In genomic region chr2:101306410-101306809, GRCh38 we compare ENCODE assay signal across 8 cellular contexts. TPM values are rescaled to one million over a fixed set of nuclear protein-coding genes. Genes with fewer than 3 reads are reported as not detected.
DNase-seq lines count a peak whose midpoint lies in the region; ATAC-seq and TF ChIP-seq lines count a peak whose summit lies in the region.

No MANE protein-coding gene starts in this region.

- H3K27ac Mint-ChIP-seq in activated CD8-positive, alpha-beta T cell treated with anti-CD3 and anti-CD28 coated beads, Interleukin-2, amount 10 ng/mL, durations not matched to agents 7 days and 5 days, result peak overlapping the region; percentile 94

- TF ChIP-seq EP300 in gastroesophageal sphincter (IDR thresholded peaks at IDR 0.05), result no peak

- no peak for TF ChIP-seq CTCF in gastroesophageal sphincter (IDR thresholded peaks at IDR 0.05)

- H3K4me3 Mint-ChIP-seq in activated CD8-positive, alpha-beta T cell treated with anti-CD3 and anti-CD28 coated beads, Interleukin-2, amount 10 ng/mL, durations not matched to agents 7 days and 5 days, result peak overlapping the region; percentile 93

- POLR2A ChIA-PET in activated CD8-positive, alpha-beta T cell treated with anti-CD3 and anti-CD28 coated beads, Interleukin-2, amount 10 ng/mL, durations not matched to agents 7 days and 5 days (lab: Charles Lee), result interaction anchor here (0.7 to 2.8 kb wide), 4 partner anchors 21 to 156 kb away, joined by 3 to 17 read pairs (median 10); partner anchors contain the start of gene CNOT11

- no peaks in the 10 kb centered on the region for H3K9me3 ChIP-seq in gastroesophageal sphincter
- H3K9me3 ChIP-seq in stomach smooth muscle (ENCODE audit: control insufficient read depth in 2 of 2, low read length in 2 of 2), result no peaks in the 10 kb centered on the region

- no peak for DNase-seq in activated CD8-positive, alpha-beta T cell treated with anti-CD3 and anti-CD28 coated beads, Interleukin-2, amount 10 ng/mL, durations not matched to agents 7 days and 5 days
- no peak for DNase-seq in left colon
- DNase-seq in NCI-H446 (lab: John Stamatoyannopoulos, UW), result no peak
- no peak for DNase-seq in ureter (ENCODE audit: low spot score)

- H3K9me3 Mint-ChIP-seq in activated CD8-positive, alpha-beta T cell treated with anti-CD3 and anti-CD28 coated beads, Interleukin-2, amount 10 ng/mL, durations not matched to agents 7 days and 5 days (ENCODE audit: insufficient read depth), result no peaks in the 10 kb centered on the region

- H3K4me1 ChIP-seq in gastroesophageal sphincter (peaks cover 0 to 75% (median 18%) of the 10 kb centered on the region in 3 donors), stomach smooth muscle (ENCODE audit: control insufficient read depth, insufficient read depth, low read length) (peaks cover 38% of the 10 kb centered on the region)

- peak; percentile 3 for ATAC-seq in GM18861 (IDR thresholded peaks at IDR 0.05; ENCODE audit: unreplicated experiment)
- ATAC-seq in HG02884 (IDR thresholded peaks at IDR 0.05; ENCODE audit: unreplicated experiment), result peak; percentile 9
- peak; percentile 0 for ATAC-seq in activated CD8-positive, alpha-beta T cell treated with anti-CD3 and anti-CD28 coated beads, Interleukin-2, amount 10 ng/mL, durations not matched to agents 7 days and 5 days
- ATAC-seq in gastroesophageal sphincter, result no peak
- ATAC-seq in left colon, result no peak

- no peak for TF ChIP-seq POLR2A in gastroesophageal sphincter (IDR thresholded peaks at IDR 0.05)

- WGBS in gastroesophageal sphincter (ENCODE audit: low coverage in 1 of 2), 2 donors, result 52 to 64% methylated on average over 5 to 7 of the region's 7 CpGs

- H3K27ac ChIP-seq in gastroesophageal sphincter (peak overlapping the region in 3 of 4 donors; percentile 86 to 91 (median 86)), stomach smooth muscle (ENCODE audit: low read length) (peak overlapping the region; percentile 20)

- no peaks in the 10 kb centered on the region for H3K27me3 Mint-ChIP-seq in activated CD8-positive, alpha-beta T cell treated with anti-CD3 and anti-CD28 coated beads, Interleukin-2, amount 10 ng/mL, durations not matched to agents 7 days and 5 days (ENCODE audit: low read depth)

- intact Hi-C loops in left colon (cut with DNase I, micrococcal nuclease), result no loop called here

- H3K4me3 ChIP-seq in gastroesophageal sphincter (peak overlapping the region; percentile 81 to 99), stomach smooth muscle (ENCODE audit: low read length in 2 of 2) (peak overlapping the region; percentile 79 to 93)

- CTCF ChIA-PET in activated CD8-positive, alpha-beta T cell treated with anti-CD3 and anti-CD28 coated beads, Interleukin-2, amount 10 ng/mL, durations not matched to agents 7 days and 5 days (lab: Charles Lee), result no interaction called here

- H3K4me1 Mint-ChIP-seq in activated CD8-positive, alpha-beta T cell treated with anti-CD3 and anti-CD28 coated beads, Interleukin-2, amount 10 ng/mL, durations not matched to agents 7 days and 5 days (ENCODE audit: low read depth), result peaks cover 75% of the 10 kb centered on the region

- no peaks in the 10 kb centered on the region for H3K27me3 ChIP-seq in gastroesophageal sphincter
- H3K27me3 ChIP-seq in stomach smooth muscle (ENCODE audit: control insufficient read depth in 1 of 2, insufficient read depth in 2 of 2, low read length in 2 of 2), result no peaks in the 10 kb centered on the region

- H3K36me3 Mint-ChIP-seq in activated CD8-positive, alpha-beta T cell treated with anti-CD3 and anti-CD28 coated beads, Interleukin-2, amount 10 ng/mL, durations not matched to agents 7 days and 5 days (ENCODE audit: low read depth), result peaks cover 50% of the 10 kb centered on the region

- peak overlapping the region in 1 of 2 donors; percentile 88 for H3K9ac ChIP-seq in stomach smooth muscle (ENCODE audit: low read length in 2 of 2)

- no peaks in the 10 kb centered on the region for H3K36me3 ChIP-seq in gastroesophageal sphincter
- H3K36me3 ChIP-seq in stomach smooth muscle (ENCODE audit: control insufficient read depth in 2 of 2, insufficient read depth in 2 of 2, low read length in 2 of 2), result no peaks in the 10 kb centered on the region

RNA-seq across cellular contexts. Expression of gene RNF149, which starts 2.1 kb away (rescaled TPM):
- total RNA-seq in activated CD8-positive, alpha-beta T cell treated with anti-CD3 and anti-CD28 coated beads, Interleukin-2, amount 10 ng/mL, durations not matched to agents 7 days and 5 days, result 10 to 100 TPM; 64.2 to 71.5 TPM
- total RNA-seq in gastroesophageal sphincter (10 to 100 TPM; 29.0 to 78.6 (median 44.4) TPM), left colon (10 to 100 TPM; 56.9 to 57.0 TPM), ureter (97.3 TPM)

RNA-seq across cellular contexts. Expression of gene CNOT11, which starts 53.7 kb away (rescaled TPM):
- 10 to 100 TPM; 64.4 to 64.7 TPM for total RNA-seq in activated CD8-positive, alpha-beta T cell treated with anti-CD3 and anti-CD28 coated beads, Interleukin-2, amount 10 ng/mL, durations not matched to agents 7 days and 5 days
- total RNA-seq in gastroesophageal sphincter, result 10 to 100 TPM; 26.8 to 36.7 (median 27.8) TPM
- total RNA-seq in left colon, result 10 to 100 TPM; 50.6 to 55.5 TPM
- 71.3 TPM for total RNA-seq in ureter

Comparison
In these comparisons a context has a peak if more than half of its experiments do, and no peak if none do; other contexts are left out.
1. ATAC-seq: peak in GM18861 (single experiment), HG02884 (single experiment) and activated CD8-positive, alpha-beta T cell treated with anti-CD3 and anti-CD28 coated beads, Interleukin-2, amount 10 ng/mL, durations not matched to agents 7 days and 5 days (single experiment); none in gastroesophageal sphincter (single experiment) and left colon (single experiment).